In the genomic region with DNA sequence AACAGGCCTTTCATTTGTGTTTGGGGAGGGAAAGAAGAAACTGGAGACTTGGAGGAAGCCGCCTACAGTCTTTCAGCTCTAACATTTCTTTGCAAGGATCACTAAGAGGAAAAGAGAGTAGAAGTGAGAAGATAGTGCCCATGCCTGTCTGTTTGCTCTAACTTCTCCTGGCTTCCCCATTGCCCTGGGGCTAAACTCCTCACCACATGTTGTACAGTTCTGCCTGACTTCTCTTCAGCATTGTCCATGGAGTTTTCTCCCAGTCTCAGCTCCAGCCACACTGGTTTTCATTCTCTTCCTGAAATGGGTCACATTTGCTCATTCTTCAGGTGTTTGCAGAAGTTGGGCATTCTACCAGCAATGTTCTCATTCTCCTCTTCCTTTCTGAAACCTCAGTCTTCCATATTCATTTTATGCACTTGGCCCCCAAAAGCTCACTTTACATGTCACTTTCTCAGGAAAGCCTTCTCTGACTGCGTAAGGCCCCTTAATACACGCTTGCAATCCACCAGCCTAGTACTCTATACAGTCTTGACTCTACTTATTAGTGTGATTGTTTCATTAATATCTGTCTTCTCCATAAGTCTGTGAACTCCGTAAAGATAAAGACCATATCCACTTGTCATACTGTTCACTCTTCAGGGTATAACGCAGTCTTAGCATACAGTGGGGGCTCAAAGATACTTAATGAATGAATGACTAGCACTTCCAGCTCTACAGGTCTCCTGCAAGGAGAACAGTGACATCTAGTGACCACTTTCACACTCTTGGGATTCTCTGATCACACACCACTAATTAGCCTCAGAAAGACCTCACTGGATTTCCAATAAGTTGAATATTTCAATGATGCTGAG, we compare ENCODE assay signal across 8 cellular contexts. TPM values are rescaled to one million over a fixed set of nuclear protein-coding genes. Genes with fewer than 3 reads are reported as not detected.
DNase-seq lines count a peak whose midpoint lies in the region; ATAC-seq and TF ChIP-seq lines count a peak whose summit lies in the region.

No MANE protein-coding gene starts in this region.

- H3K4me3 Mint-ChIP-seq in HFFc6: no peak overlapping the region
- H3K4me3 Mint-ChIP-seq in activated T-cell treated with anti-CD3 and anti-CD28 coated beads, Interleukin-2, amount 50 U/mL, for 24 hours: no peak overlapping the region

- H3K27ac Mint-ChIP-seq in HFFc6: no peak overlapping the region
- no peak overlapping the region for H3K27ac Mint-ChIP-seq in activated T-cell treated with anti-CD3 and anti-CD28 coated beads, Interleukin-2, amount 50 U/mL, for 24 hours

- H3K36me3 ChIP-seq in psoas muscle (ENCODE audit: insufficient read depth in 1 of 2, low read depth in 1 of 2): peaks cover 0 to 13% of the 10 kb centered on the region in 2 donors

- WGBS in psoas muscle, 3 donors: 85 to 91% (median 87%) methylated on average over 5 of the region's 5 CpGs

- in situ Hi-C loops in G401 (cut with HindIII; ENCODE audit: low sequenced_read_pairs): no loop called here

- peak in 3 of 4 donors; percentile 65 to 76 (median 74) for ATAC-seq in psoas muscle
- ATAC-seq in GM19455 (IDR thresholded peaks at IDR 0.05; ENCODE audit: unreplicated experiment): no peak

- H3K27me3 Mint-ChIP-seq in HFFc6 (ENCODE audit: insufficient read depth): no peaks in the 10 kb centered on the region; the same call in none of the 2 replicates
- no peaks in the 10 kb centered on the region for H3K27me3 Mint-ChIP-seq in activated T-cell treated with anti-CD3 and anti-CD28 coated beads, Interleukin-2, amount 50 U/mL, for 24 hours

- H3K9me3 Mint-ChIP-seq in HFFc6: no peaks in the 10 kb centered on the region
- H3K9me3 Mint-ChIP-seq in activated T-cell treated with anti-CD3 and anti-CD28 coated beads, Interleukin-2, amount 50 U/mL, for 24 hours: no peaks in the 10 kb centered on the region

- peak; percentile 72 for DNase-seq in G401 (ENCODE audit: low spot score)
- peak; percentile 50 for DNase-seq in HFFc6
- peak; percentile 45 for DNase-seq in RPMI7951 (ENCODE audit: low read depth)
- peak; percentile 78 for DNase-seq in fibroblast of pulmonary artery (ENCODE audit: low read depth)
- DNase-seq in psoas muscle: no peak
- no peak for DNase-seq in activated T-cell treated with anti-CD3 and anti-CD28 coated beads, Interleukin-2, amount 50 U/mL, for 24 hours
- no peak for DNase-seq in stimulated activated naive CD4-positive, alpha-beta T cell (lab: John Stamatoyannopoulos, UW)

- H3K9me3 ChIP-seq in psoas muscle: no peaks in the 10 kb centered on the region

- no peaks in the 10 kb centered on the region for H3K27me3 ChIP-seq in psoas muscle (ENCODE audit: insufficient read depth in 3 of 3, low read length in 2 of 3)

- TF ChIP-seq CTCF in HFFc6 (IDR thresholded peaks at IDR 0.05): peak; percentile 83
- TF ChIP-seq CTCF in fibroblast of pulmonary artery (IDR thresholded peaks at IDR 0.05; ENCODE audit: low read length, missing control alignments): peak; percentile 80
- peak; percentile 49 for TF ChIP-seq CTCF in psoas muscle (IDR thresholded peaks at IDR 0.05)

- H3K4me3 ChIP-seq in fibroblast of pulmonary artery (replicated peaks; ENCODE audit: low read depth, low read length) (no peak overlapping the region), psoas muscle (no peak overlapping the region)

- H3K36me3 Mint-ChIP-seq in HFFc6 (ENCODE audit: low read depth): peaks cover 6% of the 10 kb centered on the region; the same call in 1 of the 2 replicates
- peaks cover 20% of the 10 kb centered on the region for H3K36me3 Mint-ChIP-seq in activated T-cell treated with anti-CD3 and anti-CD28 coated beads, Interleukin-2, amount 50 U/mL, for 24 hours (ENCODE audit: low read depth)

- H3K4me1 Mint-ChIP-seq in HFFc6 (ENCODE audit: low read depth): peaks cover 31% of the 10 kb centered on the region
- H3K4me1 Mint-ChIP-seq in activated T-cell treated with anti-CD3 and anti-CD28 coated beads, Interleukin-2, amount 50 U/mL, for 24 hours (ENCODE audit: low read depth): no peaks in the 10 kb centered on the region

- H3K27ac ChIP-seq in psoas muscle: no peak overlapping the region

- peaks cover 37% of the 10 kb centered on the region for H3K4me1 ChIP-seq in psoas muscle

- intact Hi-C loops in psoas muscle (cut with DNase I): loop anchor here in 1 of 2 donors (5.0 to 10.0 kb wide), 3 partner anchors 152 to 495 kb away; partner anchors contain the start of gene PAPPA

RNA-seq across cellular contexts. Expression of gene TRIM32, which starts 40.2 kb away (rescaled TPM):
- 22.3 and 23.7 TPM in 2 replicates for total RNA-seq in G401 (2014; rRNA removed; shearing (Covaris generic))
- 10 to 100 TPM; 53.7 to 71.6 (median 60.3) TPM for total RNA-seq in HFFc6 (2021; fragmentation: NEBNext Ultra II Directional; extraction: Animal tissue kit (Norgen Biotek cat#: 25700))
- 15.3 and 16.5 TPM in 2 replicates for total RNA-seq in RPMI7951 (2014; rRNA removed; shearing (Covaris generic))
- total RNA-seq in psoas muscle: 10 to 100 TPM; 15.3 to 47.4 (median 22.3) TPM
- 10 to 100 TPM in 1 of 3 donors, 1 to 10 TPM in 2; 6.1 to 11.7 (median 9.0) TPM for polyA plus RNA-seq in psoas muscle

Comparison
In these comparisons a context has a peak if more than half of its experiments do, and no peak if none do; other contexts are left out.
1. DNase-seq: peak in G401 (single experiment), HFFc6 (single experiment), RPMI7951 (single experiment) and fibroblast of pulmonary artery (single experiment); none in psoas muscle (0 of 2), activated T-cell treated with anti-CD3 and anti-CD28 coated beads, Interleukin-2, amount 50 U/mL, for 24 hours (single experiment) and stimulated activated naive CD4-positive, alpha-beta T cell (0 of 6).
2. Peak in every context shown above with its lines, with median percentiles within 50 percentile points of each other: CTCF ChIP-seq.